Comparison of ENCODE assay signal across 25 cellular contexts in genomic region chr15:31563421-31563820, GRCh38.
"Had no signal": no experiment of that assay in that cellular context is flagged by ENCODE, and none has a peak within 500 bp of the region (broad histone marks: within the 10 kb centered on the region; RNA-seq: fewer than 3 reads in every experiment).

No MANE protein-coding gene starts in this region.

- H3K4me1 ChIP-seq: ascending aorta, body of pancreas had no signal

- H3K27ac ChIP-seq: ascending aorta, body of pancreas, SK-N-MC, WERI-Rb-1 had no signal

- H3K9me3 ChIP-seq: ascending aorta, body of pancreas, MG63 had no signal

- DNase-seq: activated CD4-positive, alpha-beta T cell treated with anti-CD3 and anti-CD28 coated beads for 36 hours; activated CD4-positive, alpha-beta T cell treated with anti-CD3 and anti-CD28 coated beads, Interleukin-2, amount 50 U/mL, for 4 hours; activated CD8-positive, alpha-beta T cell treated with anti-CD3 and anti-CD28 coated beads, Interleukin-2, amount 10 ng/mL, durations not matched to agents 7 days and 5 days; activated effector memory CD4-positive, alpha-beta T cell treated with Interleukin-2 at 50 U/mL for 16 hours; activated naive CD4-positive, alpha-beta T cell; activated naive CD8-positive, alpha-beta T cell treated with anti-CD3 and anti-CD28 coated beads, Interleukin-2, amount 50 U/mL, for 24 hours; activated T-cell treated with anti-CD3 and anti-CD28 coated beads, Interleukin-2, amount 50 U/mL, for 24 hours; amniotic stem cell; body of pancreas; MG63; MV-4-11; NCI-H1092 treated with DMSO at 0.1 percent for 48 hours; NCI-H1417 treated with DMSO at 0.1 percent for 48 hours; NCI-H1694; NCI-H2029; NCI-H2107; NCI-H510A treated with DMSO at 0.1 percent for 48 hours; NCI-H748 treated with DMSO at 0.1 percent for 48 hours; T-helper 1 cell; WERI-Rb-1 had no signal

- H3K27ac Mint-ChIP-seq: activated CD4-positive, alpha-beta T cell treated with anti-CD3 and anti-CD28 coated beads for 36 hours; activated CD8-positive, alpha-beta T cell treated with anti-CD3 and anti-CD28 coated beads, Interleukin-2, amount 10 ng/mL, durations not matched to agents 7 days and 5 days; activated naive CD4-positive, alpha-beta T cell treated with anti-CD3 and anti-CD28 coated beads, Interleukin-2, amount 50 U/mL, for 72 hours; activated naive CD8-positive, alpha-beta T cell treated with anti-CD3 and anti-CD28 coated beads, Interleukin-2, amount 50 U/mL, for 24 hours; activated T-cell treated with anti-CD3 and anti-CD28 coated beads, Interleukin-2, amount 50 U/mL, for 24 hours; activated T-helper 1 cell treated with anti-CD3 and anti-CD28 coated beads, Interleukin-12 subunit alpha, Interleukin-12 subunit beta, Interleukin-2, Interleukin-4 antibody, amounts not matched to agents 30 ng/mL and 10 ng/mL and 1 ng/mL, durations not matched to agents 14 hours and 24 hours and 36 hours had no signal

- H3K27me3 ChIP-seq: ascending aorta, body of pancreas, MG63 had no signal

- H3K4me1 Mint-ChIP-seq: activated CD4-positive, alpha-beta T cell treated with anti-CD3 and anti-CD28 coated beads for 36 hours; activated naive CD8-positive, alpha-beta T cell treated with anti-CD3 and anti-CD28 coated beads, Interleukin-2, amount 50 U/mL, for 24 hours had no signal

- H3K27me3 Mint-ChIP-seq: activated T-cell treated with anti-CD3 and anti-CD28 coated beads, Interleukin-2, amount 50 U/mL, for 24 hours had no signal

- H3K4me3 ChIP-seq: ascending aorta, body of pancreas, MG63, SK-N-MC had no signal

- H3K36me3 ChIP-seq: MG63, WERI-Rb-1 had no signal

- H3K4me3 Mint-ChIP-seq: activated CD4-positive, alpha-beta T cell treated with anti-CD3 and anti-CD28 coated beads for 36 hours; activated CD8-positive, alpha-beta T cell treated with anti-CD3 and anti-CD28 coated beads, Interleukin-2, amount 10 ng/mL, durations not matched to agents 7 days and 5 days; activated naive CD8-positive, alpha-beta T cell treated with anti-CD3 and anti-CD28 coated beads, Interleukin-2, amount 50 U/mL, for 24 hours; activated T-cell treated with anti-CD3 and anti-CD28 coated beads, Interleukin-2, amount 50 U/mL, for 24 hours; activated T-helper 1 cell treated with anti-CD3 and anti-CD28 coated beads, Interleukin-12 subunit alpha, Interleukin-12 subunit beta, Interleukin-2, Interleukin-4 antibody, amounts not matched to agents 30 ng/mL and 10 ng/mL and 1 ng/mL, durations not matched to agents 14 hours and 24 hours and 36 hours had no signal

- ATAC-seq: activated CD4-positive, alpha-beta T cell treated with anti-CD3 and anti-CD28 coated beads for 36 hours; activated CD8-positive, alpha-beta T cell treated with anti-CD3 and anti-CD28 coated beads, Interleukin-2, amount 10 ng/mL, durations not matched to agents 7 days and 5 days; activated naive CD4-positive, alpha-beta T cell treated with anti-CD3 and anti-CD28 coated beads, Interleukin-2, amount 50 U/mL, for 72 hours; activated naive CD8-positive, alpha-beta T cell treated with anti-CD3 and anti-CD28 coated beads, Interleukin-2, amount 50 U/mL, for 24 hours; body of pancreas; Right ventricle myocardium inferior had no signal
